In the genomic region with DNA sequence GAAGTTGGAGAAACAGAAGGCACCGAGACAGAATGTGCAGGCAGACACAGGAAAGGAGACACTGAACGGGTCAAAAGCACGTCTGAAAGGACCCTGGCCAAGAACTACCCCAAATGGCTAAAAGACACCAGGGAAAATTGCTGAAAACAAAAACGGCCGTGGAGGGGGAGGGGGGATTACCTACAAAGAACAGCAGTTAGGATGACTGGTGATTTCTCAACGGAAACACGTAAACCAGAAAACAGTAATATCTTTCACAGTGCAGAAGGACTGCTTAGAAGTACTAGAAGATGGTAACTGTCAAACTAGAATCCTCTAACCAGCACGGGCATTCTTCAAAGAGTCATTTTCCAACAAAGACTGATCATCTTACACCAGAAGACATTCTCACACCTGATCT, we compare ENCODE assay signal across 13 cellular contexts.
DNase-seq lines count a peak whose midpoint lies in the region; ATAC-seq and TF ChIP-seq lines count a peak whose summit lies in the region.
"Had no signal": no experiment of that assay in that cellular context is flagged by ENCODE, and none has a peak within 500 bp of the region (broad histone marks: within the 10 kb centered on the region; RNA-seq: fewer than 3 reads in every experiment).

No MANE protein-coding gene starts in this region.

- H3K27me3 Mint-ChIP-seq in activated T-helper 17 cell treated with anti-CD3 and anti-CD28 coated beads, Interleukin-2, amount 50 U/mL, for 72 hours = no peaks in the 10 kb centered on the region
- no peaks in the 10 kb centered on the region for H3K27me3 Mint-ChIP-seq in naive thymus-derived CD8-positive, alpha-beta T cell

- H3K36me3 ChIP-seq in A673 (ENCODE audit: insufficient read depth, low read length, poor library complexity, severe bottlenecking) (no peaks in the 10 kb centered on the region), HAP-1 (replicated peaks) (no peaks in the 10 kb centered on the region)
- H3K36me3 ChIP-seq: BE2C had no signal

- POLR2A ChIA-PET in A673 (lab: Charles Lee; ENCODE audit: low non-redundant PET) = no interaction called here
- POLR2A ChIA-PET in naive thymus-derived CD8-positive, alpha-beta T cell (lab: Charles Lee) = interaction anchor here (1.7 kb wide), 1 partner anchor 9 kb away, joined by 6 read pairs; no protein-coding TSS in a partner anchor

- peak overlapping the region; percentile 72 for H3K4me3 Mint-ChIP-seq in activated T-helper 17 cell treated with anti-CD3 and anti-CD28 coated beads, Interleukin-2, amount 50 U/mL, for 72 hours
- H3K4me3 Mint-ChIP-seq in naive thymus-derived CD8-positive, alpha-beta T cell = peak overlapping the region in 9 of 10 donors; percentile 2 to 92 (median 80)

- peaks cover 54% of the 10 kb centered on the region for H3K4me1 Mint-ChIP-seq in activated T-helper 17 cell treated with anti-CD3 and anti-CD28 coated beads, Interleukin-2, amount 50 U/mL, for 72 hours
- peaks cover 52 to 92% (median 87%) of the 10 kb centered on the region in 4 donors for H3K4me1 Mint-ChIP-seq in naive thymus-derived CD8-positive, alpha-beta T cell

- H3K9me3 ChIP-seq in A673 (ENCODE audit: low read depth, low read length, poor library complexity, severe bottlenecking) (no peaks in the 10 kb centered on the region), HAP-1 (peaks cover 4% of the 10 kb centered on the region; the same call in 1 of the 2 replicates)
- H3K9me3 ChIP-seq: BE2C had no signal

- peak overlapping the region; percentile 77 for H3K27ac Mint-ChIP-seq in activated T-helper 17 cell treated with anti-CD3 and anti-CD28 coated beads, Interleukin-2, amount 50 U/mL, for 72 hours
- peak overlapping the region; percentile 53 to 96 (median 94) for H3K27ac Mint-ChIP-seq in naive thymus-derived CD8-positive, alpha-beta T cell

- intact Hi-C loops in A673 (cut with micrococcal nuclease; ENCODE audit: unreplicated experiment) = loop anchor here (10.0 kb wide), 1 partner anchor 147 kb away; a partner anchor contains a TSS

- DNase-seq in A673 (ENCODE audit: low spot score) = no peak
- peak; percentile 10 for DNase-seq in GF-D8 (lab: John Stamatoyannopoulos, UW)
- DNase-seq in naive thymus-derived CD8-positive, alpha-beta T cell = no peak
- no peak for DNase-seq in KG1 (lab: John Stamatoyannopoulos, UW)
- DNase-seq in HK-2 (ENCODE audit: unreplicated experiment) = no peak
- DNase-seq in HAP-1 (ENCODE audit: low spot score in 2 of 2) = no peak
- DNase-seq: BE2C; midbrain; NCI-H2081 treated with DMSO at 0.1 percent for 48 hours; stimulated activated CD4-positive, alpha-beta T cell treated with anti-CD3 and anti-CD28 coated beads, Interleukin-1b, Interleukin-23, amount 100 ng/mL, for 48 hours had no signal

- H3K4me3 ChIP-seq in A673 (ENCODE audit: low read depth, low read length, poor library complexity, severe bottlenecking) (no peak overlapping the region), HAP-1 (no peak overlapping the region)
- H3K4me3 ChIP-seq: dorsolateral prefrontal cortex had no signal

- peaks cover 50% of the 10 kb centered on the region for H3K4me1 ChIP-seq in A673 (ENCODE audit: insufficient read depth, low read length, poor library complexity, severe bottlenecking)
- no peaks in the 10 kb centered on the region for H3K4me1 ChIP-seq in HAP-1

- no TSS peak for BruUV-seq in A673 (replicated peaks; lab: Mats Ljungman, UMichigan)

- H3K27ac ChIP-seq in A673 (ENCODE audit: low read depth, low read length, poor library complexity, severe bottlenecking) = peak overlapping the region; percentile 38

- peaks cover 4% of the 10 kb centered on the region for H3K9me3 Mint-ChIP-seq in activated T-helper 17 cell treated with anti-CD3 and anti-CD28 coated beads, Interleukin-2, amount 50 U/mL, for 72 hours
- peaks cover 0 to 16% (median 10%) of the 10 kb centered on the region in 9 donors for H3K9me3 Mint-ChIP-seq in naive thymus-derived CD8-positive, alpha-beta T cell

- TF ChIP-seq CTCF in A673 (conservative IDR thresholded peaks at IDR 0.05; ENCODE audit: low read depth, low read length) = no peak

- in situ Hi-C loops in HAP-1 (cut with MboI; ENCODE audit: low sequenced_read_pairs) = no loop called here

- H3K27me3 ChIP-seq in A673 (replicated peaks; ENCODE audit: insufficient read depth, low read depth, low read length, poor library complexity) (no peaks in the 10 kb centered on the region), HAP-1 (ENCODE audit: low read depth) (no peaks in the 10 kb centered on the region)
- H3K27me3 ChIP-seq: BE2C, dorsolateral prefrontal cortex had no signal

- peak; percentile 74 for ATAC-seq in activated T-helper 17 cell treated with anti-CD3 and anti-CD28 coated beads, Interleukin-2, amount 50 U/mL, for 72 hours (replicated peaks)
- ATAC-seq in naive thymus-derived CD8-positive, alpha-beta T cell = peak in 1 of 2 donors; percentile 48
- no peak for ATAC-seq in HG03521 (IDR thresholded peaks at IDR 0.05; ENCODE audit: unreplicated experiment)

- H3K36me3 Mint-ChIP-seq in activated T-helper 17 cell treated with anti-CD3 and anti-CD28 coated beads, Interleukin-2, amount 50 U/mL, for 72 hours (ENCODE audit: low read depth) = peaks cover 6% of the 10 kb centered on the region
- H3K36me3 Mint-ChIP-seq in naive thymus-derived CD8-positive, alpha-beta T cell = peaks cover 0 to 16% (median 10%) of the 10 kb centered on the region in 3 donors

- CTCF ChIA-PET in A673 (lab: Charles Lee) = no interaction called here
